ENCODE assay signal across 14 cellular contexts in the genomic region with DNA sequence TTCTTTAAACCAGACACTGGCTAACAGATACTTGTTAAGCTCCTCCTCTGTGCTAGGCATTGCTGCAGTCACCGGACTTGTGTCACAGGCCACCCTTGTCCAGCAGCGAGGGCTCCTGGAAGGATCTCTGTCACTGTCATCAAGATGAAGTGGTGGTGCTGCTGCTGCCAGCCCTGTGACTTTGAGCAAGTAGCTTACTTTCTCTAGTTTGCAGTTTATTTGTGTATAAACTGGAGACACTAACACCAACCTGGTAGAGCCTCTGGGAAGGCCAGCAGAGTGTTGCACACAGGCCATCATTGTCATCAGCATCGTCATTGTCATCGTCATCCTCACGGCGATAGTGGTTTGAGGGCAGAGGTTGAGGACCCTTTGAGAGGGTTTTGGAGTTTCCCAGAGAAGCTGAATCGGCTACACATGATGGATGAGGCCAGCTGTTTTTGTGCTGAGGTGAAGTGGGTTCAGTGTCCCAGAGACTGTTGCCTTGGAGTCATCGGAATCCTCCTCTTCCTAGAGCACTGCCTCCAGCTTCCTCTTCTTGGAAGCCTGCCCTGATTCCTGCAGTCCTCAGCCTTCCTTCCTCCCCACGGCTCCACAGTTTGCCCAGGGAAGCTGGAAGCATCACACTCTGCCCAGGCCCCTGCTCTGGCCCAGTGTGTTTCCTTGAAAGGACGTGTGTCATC.
DNase-seq lines count a peak whose midpoint lies in the region; ATAC-seq, FAIRE-seq and TF ChIP-seq lines count a peak whose summit lies in the region.
"Had no signal": no experiment of that assay in that cellular context is flagged by ENCODE, and none has a peak within 500 bp of the region (broad histone marks: within the 10 kb centered on the region; RNA-seq: fewer than 3 reads in every experiment).

No MANE protein-coding gene starts in this region.

- H3K4me1 ChIP-seq in astrocyte (ENCODE audit: insufficient read depth, low read length) (peaks cover 22% of the 10 kb centered on the region), mesenchymal stem cell (ENCODE audit: control insufficient read depth, insufficient read depth, low read depth, low read length) (peaks cover 22% of the 10 kb centered on the region), spleen (peaks cover 8 to 56% (median 21%) of the 10 kb centered on the region in 6 donors)
- no peaks in the 10 kb centered on the region for H3K4me1 ChIP-seq in naive thymus-derived CD4-positive, alpha-beta T cell (ENCODE audit: control insufficient read depth in 2 of 2, insufficient read depth in 2 of 2, low read length in 2 of 2)

- 30% methylated on average over 9 of the region's 10 CpGs for WGBS in mesenchymal stem cell
- WGBS in spleen, 5 donors: 61 to 84% (median 75%) methylated on average over 9 to 10 of the region's 10 CpGs

- no peaks in the 10 kb centered on the region for H3K79me2 ChIP-seq in astrocyte (ENCODE audit: insufficient read depth, low read length)

- H3K27me3 ChIP-seq in astrocyte (ENCODE audit: insufficient read depth, low read length) (no peaks in the 10 kb centered on the region), mesenchymal stem cell (ENCODE audit: control insufficient read depth in 1 of 2, insufficient read depth in 1 of 2, low read length in 2 of 2) (no peaks in the 10 kb centered on the region), spleen (replicated peaks in 1 of 7) (no peaks in the 10 kb centered on the region)
- no peaks in the 10 kb centered on the region for H3K27me3 ChIP-seq in naive thymus-derived CD4-positive, alpha-beta T cell (ENCODE audit: control insufficient read depth in 2 of 2, insufficient read depth in 2 of 2, low read length in 2 of 2)
- H3K27me3 ChIP-seq: tibial artery had no signal

- no TSS peak for BruUV-seq in Calu3 (replicated peaks; lab: Mats Ljungman, UMichigan)

- H3K4me3 Mint-ChIP-seq in astrocyte (ENCODE audit: unreplicated experiment): no peak overlapping the region
- H3K4me3 Mint-ChIP-seq in naive thymus-derived CD4-positive, alpha-beta T cell: no peak overlapping the region
- H3K4me3 Mint-ChIP-seq in Calu3 (ENCODE audit: low read depth, unreplicated experiment): no peak overlapping the region
- H3K4me3 Mint-ChIP-seq: activated CD4-positive, alpha-beta T cell treated with anti-CD3 and anti-CD28 coated beads, Interleukin-2, amount 10 ng/mL, durations not matched to agents 24 days and 14 days; activated naive CD8-positive, alpha-beta T cell treated with anti-CD3 and anti-CD28 coated beads for 36 hours had no signal

- peaks cover 9% of the 10 kb centered on the region for H3K79me1 ChIP-seq in mesenchymal stem cell (replicated peaks; ENCODE audit: low read length, poor library complexity, severe bottlenecking)

- H3K27ac Mint-ChIP-seq in astrocyte (ENCODE audit: unreplicated experiment) (peak overlapping the region; percentile 12), Calu3 (ENCODE audit: unreplicated experiment) (no peak overlapping the region)
- H3K27ac Mint-ChIP-seq in naive thymus-derived CD4-positive, alpha-beta T cell: peak overlapping the region in 1 of 9 donors; percentile 31
- H3K27ac Mint-ChIP-seq: activated CD4-positive, alpha-beta T cell treated with anti-CD3 and anti-CD28 coated beads, Interleukin-2, amount 10 ng/mL, durations not matched to agents 24 days and 14 days; activated naive CD8-positive, alpha-beta T cell treated with anti-CD3 and anti-CD28 coated beads for 36 hours had no signal

- H3K14ac ChIP-seq in mesenchymal stem cell (ENCODE audit: low read length in 2 of 2): no peak overlapping the region

- no peaks in the 10 kb centered on the region for H3K9me3 ChIP-seq in astrocyte (ENCODE audit: insufficient read depth, low read depth, low read length)
- H3K9me3 ChIP-seq in mesenchymal stem cell (ENCODE audit: control insufficient read depth, low read length): no peaks in the 10 kb centered on the region
- no peaks in the 10 kb centered on the region for H3K9me3 ChIP-seq in spleen
- H3K9me3 ChIP-seq in naive thymus-derived CD4-positive, alpha-beta T cell (ENCODE audit: control insufficient read depth in 2 of 3, low read length in 3 of 3): no peaks in the 10 kb centered on the region
- H3K9me3 ChIP-seq: prostate gland, tibial artery had no signal

- no peaks in the 10 kb centered on the region for H4K20me1 ChIP-seq in astrocyte (ENCODE audit: insufficient read depth, low read length)

- TF ChIP-seq POLR2A in spleen (IDR thresholded peaks at IDR 0.05): no peak

- DNase-seq in astrocyte (ENCODE audit: low read depth) (peak; percentile 50), fibroblast of villous mesenchyme (ENCODE audit: low read depth) (peak; percentile 46), mesenchymal stem cell (peak; percentile 97), spleen (peak; percentile 64), Calu3 (no peak)
- no peak for DNase-seq in naive thymus-derived CD4-positive, alpha-beta T cell
- DNase-seq: activated CD4-positive, alpha-beta T cell treated with anti-CD3 and anti-CD28 coated beads, Interleukin-2, amount 10 ng/mL, durations not matched to agents 24 days and 14 days; activated naive CD8-positive, alpha-beta T cell treated with anti-CD3 and anti-CD28 coated beads for 36 hours; NCI-H2171 treated with DMSO at 0.1 percent for 48 hours; T-helper 9 cell; tibial artery had no signal

- H4K8ac ChIP-seq in mesenchymal stem cell (ENCODE audit: low read length): peak overlapping the region; percentile 60

- H3K4me2 ChIP-seq in astrocyte (ENCODE audit: low read length) (no peak overlapping the region), mesenchymal stem cell (ENCODE audit: low read length, poor library complexity, severe bottlenecking) (no peak overlapping the region)

- no peak overlapping the region for H2BK15ac ChIP-seq in mesenchymal stem cell (ENCODE audit: low read depth, poor library complexity, severe bottlenecking)

- H3K23ac ChIP-seq in mesenchymal stem cell (ENCODE audit: low read length in 2 of 2): no peak overlapping the region

- H3K36me3 Mint-ChIP-seq in astrocyte (ENCODE audit: low read depth, unreplicated experiment) (peaks cover 9% of the 10 kb centered on the region), Calu3 (ENCODE audit: insufficient read depth, unreplicated experiment) (no peaks in the 10 kb centered on the region)
- peaks cover 4 to 51% (median 28%) of the 10 kb centered on the region in 5 donors for H3K36me3 Mint-ChIP-seq in naive thymus-derived CD4-positive, alpha-beta T cell

- H3K9me3 Mint-ChIP-seq in astrocyte (ENCODE audit: unreplicated experiment) (no peaks in the 10 kb centered on the region), Calu3 (ENCODE audit: low read depth, unreplicated experiment) (no peaks in the 10 kb centered on the region)
- H3K9me3 Mint-ChIP-seq in naive thymus-derived CD4-positive, alpha-beta T cell: peaks cover 0 to 2% (median 0%) of the 10 kb centered on the region in 11 donors
- H3K9me3 Mint-ChIP-seq: activated CD4-positive, alpha-beta T cell treated with anti-CD3 and anti-CD28 coated beads, Interleukin-2, amount 10 ng/mL, durations not matched to agents 24 days and 14 days; activated naive CD8-positive, alpha-beta T cell treated with anti-CD3 and anti-CD28 coated beads for 36 hours had no signal

- TF ChIP-seq CTCF in astrocyte (IDR thresholded peaks at IDR 0.05; ENCODE audit: insufficient read depth, low read depth, low read length): no peak
- no peak for TF ChIP-seq CTCF in fibroblast of villous mesenchyme (IDR thresholded peaks at IDR 0.05; ENCODE audit: insufficient read depth, low read depth, low read length)
- no peak for TF ChIP-seq CTCF in spleen (IDR thresholded peaks at IDR 0.05 in 8 of 11, conservative IDR thresholded peaks at IDR 0.05 in 3 of 11)
- TF ChIP-seq CTCF in Calu3 (IDR thresholded peaks at IDR 0.05; ENCODE audit: unreplicated experiment): no peak

- H2AK5ac ChIP-seq in mesenchymal stem cell (ENCODE audit: low read length, severe bottlenecking): no peak overlapping the region

- H3K9ac ChIP-seq in astrocyte (ENCODE audit: low read length) (no peak overlapping the region), mesenchymal stem cell (ENCODE audit: low read length) (no peak overlapping the region)

- no peak overlapping the region for H3K4ac ChIP-seq in mesenchymal stem cell (ENCODE audit: low read depth in 1 of 2, low read length in 2 of 2)

- no peak overlapping the region for H4K91ac ChIP-seq in mesenchymal stem cell (ENCODE audit: low read length)

- POLR2A ChIA-PET in naive thymus-derived CD4-positive, alpha-beta T cell (lab: Charles Lee): no interaction called here

- H3K4me3 ChIP-seq in astrocyte (ENCODE audit: insufficient read depth, low read depth, low read length): no peak overlapping the region
- no peak overlapping the region for H3K4me3 ChIP-seq in fibroblast of villous mesenchyme (ENCODE audit: low read depth, low read length)
- H3K4me3 ChIP-seq in mesenchymal stem cell (ENCODE audit: insufficient read depth in 1 of 2, low read depth in 1 of 2, low read length in 2 of 2): no peak overlapping the region
- no peak overlapping the region for H3K4me3 ChIP-seq in spleen
- no peak overlapping the region for H3K4me3 ChIP-seq in naive thymus-derived CD4-positive, alpha-beta T cell (ENCODE audit: low read length)
- H3K4me3 ChIP-seq: prostate gland, tibial artery had no signal

- H2AFZ ChIP-seq in astrocyte (ENCODE audit: low read depth, low read length) (no peak overlapping the region), mesenchymal stem cell (ENCODE audit: low read depth, low read length) (no peak overlapping the region)

- no peaks in the 10 kb centered on the region for H3K36me3 ChIP-seq in astrocyte (ENCODE audit: insufficient read depth, low read length)
- H3K36me3 ChIP-seq in mesenchymal stem cell (ENCODE audit: control insufficient read depth in 1 of 2, insufficient read depth in 2 of 2, low read depth in 1 of 2, low read length in 2 of 2): peaks cover 6 to 9% of the 10 kb centered on the region in 2 experiments
- H3K36me3 ChIP-seq in spleen: peaks cover 0 to 50% (median 12%) of the 10 kb centered on the region in 6 donors
- peaks cover 0 to 26% (median 0%) of the 10 kb centered on the region in 3 experiments for H3K36me3 ChIP-seq in naive thymus-derived CD4-positive, alpha-beta T cell (ENCODE audit: control insufficient read depth in 2 of 3, insufficient read depth in 3 of 3, low read length in 3 of 3)
- H3K36me3 ChIP-seq: prostate gland had no signal

- intact Hi-C loops in spleen (cut with DNase I; ENCODE audit: low total_unique reads): no loop called here
- intact Hi-C loops in naive thymus-derived CD4-positive, alpha-beta T cell (cut with micrococcal nuclease): no loop called here
- intact Hi-C loops in Calu3 (cut with micrococcal nuclease; ENCODE audit: unreplicated experiment): no loop called here

- H3K4me1 Mint-ChIP-seq in astrocyte (ENCODE audit: low read depth, unreplicated experiment): peaks cover 36% of the 10 kb centered on the region
- H3K4me1 Mint-ChIP-seq in naive thymus-derived CD4-positive, alpha-beta T cell: peaks cover 14 to 47% (median 19%) of the 10 kb centered on the region in 7 donors
- no peaks in the 10 kb centered on the region for H3K4me1 Mint-ChIP-seq in Calu3 (ENCODE audit: low read depth, unreplicated experiment)

- no peak for ATAC-seq in naive thymus-derived CD4-positive, alpha-beta T cell
- ATAC-seq in HG03196 (IDR thresholded peaks at IDR 0.05; ENCODE audit: unreplicated experiment) (no peak), GM18868 (IDR thresholded peaks at IDR 0.05; ENCODE audit: unreplicated experiment) (no peak)

- peak overlapping the region in 1 of 2 experiments; percentile 44 for H2BK12ac ChIP-seq in mesenchymal stem cell (ENCODE audit: low read length in 2 of 2)

- H3K27me3 Mint-ChIP-seq in astrocyte (ENCODE audit: low read depth, unreplicated experiment) (no peaks in the 10 kb centered on the region), Calu3 (ENCODE audit: unreplicated experiment) (no peaks in the 10 kb centered on the region)
- H3K27me3 Mint-ChIP-seq in naive thymus-derived CD4-positive, alpha-beta T cell: no peaks in the 10 kb centered on the region
- H3K27me3 Mint-ChIP-seq: activated CD4-positive, alpha-beta T cell treated with anti-CD3 and anti-CD28 coated beads, Interleukin-2, amount 10 ng/mL, durations not matched to agents 24 days and 14 days; activated naive CD8-positive, alpha-beta T cell treated with anti-CD3 and anti-CD28 coated beads for 36 hours had no signal

- H2BK5ac ChIP-seq in mesenchymal stem cell (ENCODE audit: low read depth, low read length, poor library complexity, severe bottlenecking): no peak overlapping the region

- H3K18ac ChIP-seq in mesenchymal stem cell (ENCODE audit: low read depth in 1 of 2, low read length in 2 of 2): peak overlapping the region in 1 of 2 experiments; percentile 72

- no peak overlapping the region for H2BK120ac ChIP-seq in mesenchymal stem cell (ENCODE audit: low read depth, low read length)

- CTCF ChIA-PET in naive thymus-derived CD4-positive, alpha-beta T cell (lab: Charles Lee): no interaction called here
- CTCF ChIA-PET in Calu3 (lab: Charles Lee): no interaction called here

- H3K27ac ChIP-seq in astrocyte (ENCODE audit: low read depth, low read length): no peak overlapping the region
- no peak overlapping the region for H3K27ac ChIP-seq in mesenchymal stem cell (ENCODE audit: low read length, poor library complexity, severe bottlenecking)
- peak overlapping the region in 7 of 8 donors; percentile 36 to 77 (median 69) for H3K27ac ChIP-seq in spleen
- no peak overlapping the region for H3K27ac ChIP-seq in naive thymus-derived CD4-positive, alpha-beta T cell (ENCODE audit: low read depth, low read length)
- H3K27ac ChIP-seq: prostate gland, tibial artery had no signal

- FAIRE-seq in astrocyte (lab: Jason Lieb, UNC): no peak

Comparison
In these comparisons a context has a peak if more than half of its experiments do, and no peak if none do; other contexts are left out.
1. DNase-seq: peak in astrocyte (single experiment), fibroblast of villous mesenchyme (single experiment), mesenchymal stem cell (single experiment) and spleen (single experiment); none in naive thymus-derived CD4-positive, alpha-beta T cell (0 of 9) and Calu3 (single experiment).
2. H3K27ac ChIP-seq: peak in spleen (7 of 8); none in astrocyte (single experiment), mesenchymal stem cell (single experiment) and naive thymus-derived CD4-positive, alpha-beta T cell (single experiment).